19 cellular contexts compared by ENCODE assay signal in genomic region chr14:104119119-104119699, GRCh38. TPM values are rescaled to one million over a fixed set of nuclear protein-coding genes. Genes with fewer than 3 reads are reported as not detected.
A peak's percentile ranks its signal among the peaks of the same experiment; 100 is the strongest.
DNase-seq lines count a peak whose midpoint lies in the region; TF ChIP-seq lines count a peak whose summit lies in the region.
"Had no signal": no experiment of that assay in that cellular context is flagged by ENCODE, and none has a peak within 500 bp of the region (broad histone marks: within the 10 kb centered on the region; RNA-seq: fewer than 3 reads in every experiment).

No MANE protein-coding gene starts in this region.

- peaks cover 65% of the 10 kb centered on the region for H3K27me3 Mint-ChIP-seq in endodermal cell (ENCODE audit: insufficient read depth)

- no peak overlapping the region for H3K27ac ChIP-seq in BLaER1
- no peak overlapping the region for H3K27ac ChIP-seq in BLaER1 treated with 17β-estradiol and CSF1 and Interleukin-3, amounts not matched to agents 10 nM and 100 nM
- no peak overlapping the region for H3K27ac ChIP-seq in endodermal cell (ENCODE audit: low read depth, low read length)
- H3K27ac ChIP-seq: cardiac muscle cell, thyroid gland had no signal

- H3K4me3 ChIP-seq in BLaER1 (no peak overlapping the region), endodermal cell (ENCODE audit: low read length) (no peak overlapping the region)
- no peak overlapping the region for H3K4me3 ChIP-seq in BLaER1 treated with 17β-estradiol and CSF1 and Interleukin-3, amounts not matched to agents 10 nM and 100 nM
- H3K4me3 ChIP-seq: cardiac muscle cell, thyroid gland had no signal

- peaks cover 28% of the 10 kb centered on the region; the same call in 1 of the 2 replicates for H4K20me1 ChIP-seq in BLaER1
- H4K20me1 ChIP-seq in BLaER1 treated with 17β-estradiol and CSF1 and Interleukin-3, amounts not matched to agents 10 nM and 100 nM = peaks cover 0 to 57% (median 7%) of the 10 kb centered on the region in 11 experiments; a peak in 10 of 22 replicates

- H3K9me3 ChIP-seq in BLaER1 (peaks cover 13% of the 10 kb centered on the region), endodermal cell (ENCODE audit: control insufficient read depth, low read length) (no peaks in the 10 kb centered on the region)
- peaks cover 14 to 23% (median 16%) of the 10 kb centered on the region in 11 experiments for H3K9me3 ChIP-seq in BLaER1 treated with 17β-estradiol and CSF1 and Interleukin-3, amounts not matched to agents 10 nM and 100 nM (replicated peaks in 1 of 11)
- H3K9me3 ChIP-seq: thyroid gland had no signal

- H3K36me3 ChIP-seq in BLaER1 (no peaks in the 10 kb centered on the region), endodermal cell (ENCODE audit: control insufficient read depth, insufficient read depth, low read length) (no peaks in the 10 kb centered on the region)
- no peaks in the 10 kb centered on the region for H3K36me3 ChIP-seq in BLaER1 treated with 17β-estradiol and CSF1 and Interleukin-3, amounts not matched to agents 10 nM and 100 nM
- H3K36me3 ChIP-seq: cardiac muscle cell, thyroid gland had no signal

- WGBS in endodermal cell (ENCODE audit: insufficient coverage in 1 of 2, insufficient read length in 1 of 2), 2 experiments = 78 to 79% methylated on average over 5 to 8 of the region's 8 CpGs

- H3K4me2 ChIP-seq in BLaER1 = peak overlapping the region; percentile 58
- peak overlapping the region in 10 of 11 experiments; percentile 6 to 72 (median 56); a peak in 18 of 22 replicates for H3K4me2 ChIP-seq in BLaER1 treated with 17β-estradiol and CSF1 and Interleukin-3, amounts not matched to agents 10 nM and 100 nM

- H3K9ac ChIP-seq in BLaER1 (no peak overlapping the region), endodermal cell (ENCODE audit: extremely low read depth, low read length, poor library complexity, severe bottlenecking) (no peak overlapping the region)
- H3K9ac ChIP-seq in BLaER1 treated with 17β-estradiol and CSF1 and Interleukin-3, amounts not matched to agents 10 nM and 100 nM = no peak overlapping the region

- DNase-seq in endodermal cell = peak; percentile 61
- peak in 6 of 10 donors; percentile 3 to 74 (median 38) for DNase-seq in posterior cingulate gyrus
- DNase-seq in hippocampal formation (lab: John Stamatoyannopoulos, UW) = no peak
- DNase-seq in COLO668 (lab: John Stamatoyannopoulos, UW; ENCODE audit: unreplicated experiment) = no peak
- DNase-seq in NCI-H2081 treated with DMSO at 0.1 percent for 48 hours (lab: John Stamatoyannopoulos, UW) = no peak
- DNase-seq: activated CD4-positive, alpha-beta T cell treated with anti-CD3 and anti-CD28 coated beads, Interleukin-2, amount 50 U/mL, for 1 hour; activated gamma-delta T cell treated with Interleukin-2 at 50 U/mL for 16 hours; COR-L47; KBM-7; NCI-H1694; retina; SHP77 treated with DMSO at 0.1 percent for 48 hours; T-cell had no signal

- H3K4me1 ChIP-seq in BLaER1 (peaks cover 37% of the 10 kb centered on the region), endodermal cell (ENCODE audit: control insufficient read depth, insufficient read depth, low read length) (no peaks in the 10 kb centered on the region)
- peaks cover 9 to 38% (median 30%) of the 10 kb centered on the region in 10 experiments; a peak in 19 of 20 replicates for H3K4me1 ChIP-seq in BLaER1 treated with 17β-estradiol and CSF1 and Interleukin-3, amounts not matched to agents 10 nM and 100 nM

- H3K27me3 ChIP-seq in BLaER1 (peaks cover 55% of the 10 kb centered on the region), endodermal cell (ENCODE audit: control insufficient read depth, insufficient read depth, low read length, poor library complexity, severe bottlenecking) (peaks cover 73% of the 10 kb centered on the region)
- peaks cover 52 to 59% (median 53%) of the 10 kb centered on the region in 11 experiments for H3K27me3 ChIP-seq in BLaER1 treated with 17β-estradiol and CSF1 and Interleukin-3, amounts not matched to agents 10 nM and 100 nM
- H3K27me3 ChIP-seq: thyroid gland had no signal

- H3K9me3 Mint-ChIP-seq in endodermal cell = peaks cover 9% of the 10 kb centered on the region

- H3K4me3 Mint-ChIP-seq in endodermal cell = no peak overlapping the region

- no peaks in the 10 kb centered on the region for H3K36me3 Mint-ChIP-seq in endodermal cell (ENCODE audit: low read depth)
- H3K36me3 Mint-ChIP-seq: T-cell had no signal

- no peak overlapping the region for H3K27ac Mint-ChIP-seq in endodermal cell
- H3K27ac Mint-ChIP-seq: T-cell had no signal

- no peak for TF ChIP-seq CTCF in endodermal cell (conservative IDR thresholded peaks at IDR 0.05)

- H3K4me1 Mint-ChIP-seq in endodermal cell = no peaks in the 10 kb centered on the region
- H3K4me1 Mint-ChIP-seq: T-cell had no signal

- intact Hi-C loops in posterior cingulate gyrus (cut with DNase I) = no loop called here

RNA-seq across cellular contexts. Expression of gene KIF26A, which starts 19.2 kb away (rescaled TPM):
- 10 to 100 TPM; 36.7 to 54.8 TPM for total RNA-seq in endodermal cell
- polyA plus RNA-seq in endodermal cell (2013, experiment 1 of 2) = 9.9 TPM
- 8.4 TPM for polyA plus RNA-seq in endodermal cell (2013, experiment 2 of 2)

RNA-seq across cellular contexts. Expression of gene ASPG, which starts 33.7 kb away (rescaled TPM):
- total RNA-seq in endodermal cell = 1 to 10 TPM in 1 of 2 donors, under 1 TPM in 1; 0.71 to 1.4 TPM
- polyA plus RNA-seq in endodermal cell (2013, experiment 1 of 2) = 0.32 TPM
- polyA plus RNA-seq in endodermal cell (2013, experiment 2 of 2) = 0.33 TPM
- total RNA-seq: Daoy, H4 had no signal

Comparison
In these comparisons a context has a peak if more than half of its experiments do, and no peak if none do; other contexts are left out.
1. DNase-seq: peak in endodermal cell (single experiment) and posterior cingulate gyrus (6 of 10); none in hippocampal formation (0 of 2), COLO668 (single experiment) and NCI-H2081 treated with DMSO at 0.1 percent for 48 hours (single experiment).